ENCODE assay signal across 18 cellular contexts in genomic region chr10:30737931-30738391, GRCh38.
DNase-seq lines count a peak whose midpoint lies in the region; ATAC-seq, FAIRE-seq and TF ChIP-seq lines count a peak whose summit lies in the region.
"Had no signal": no experiment of that assay in that cellular context is flagged by ENCODE, and none has a peak within 500 bp of the region (broad histone marks: within the 10 kb centered on the region; RNA-seq: fewer than 3 reads in every experiment).

No MANE protein-coding gene starts in this region.

- H2AFZ ChIP-seq in endothelial cell of umbilical vein (ENCODE audit: low read depth, low read length) = no peak overlapping the region

- no peak for TF ChIP-seq EP300 in A549 (IDR thresholded peaks at IDR 0.05)

- in situ Hi-C loops in ACHN (cut with HindIII; ENCODE audit: low pct_ligation_motif_present, low pct_unique_long_range_greater_than_20kb, low sequenced_read_pairs) = no loop called here

- CTCF ChIA-PET in A549 (lab: Yijun Ruan, JAX) = interaction anchor here (1.1 to 3.5 kb wide), 2 partner anchors 11 to 35 kb away, joined by 3 to 19 read pairs; no protein-coding TSS in a partner anchor
- CTCF ChIA-PET in endothelial cell of umbilical vein (lab: Charles Lee) = no interaction called here

- no peak for ATAC-seq in A549
- no peak for ATAC-seq in GM18505 (IDR thresholded peaks at IDR 0.05; ENCODE audit: unreplicated experiment)
- peak; percentile 36 for ATAC-seq in HG02870 (IDR thresholded peaks at IDR 0.05; ENCODE audit: unreplicated experiment)
- ATAC-seq: WTC11 had no signal

- BruUV-seq in endothelial cell of umbilical vein (replicated peaks; lab: Mats Ljungman, UMichigan) = no TSS peak

- no peak overlapping the region for H3K9ac ChIP-seq in endothelial cell of umbilical vein (replicated peaks; ENCODE audit: extremely low read depth, insufficient read depth, low read length)

- H3K36me3 ChIP-seq in endothelial cell of umbilical vein (ENCODE audit: control insufficient read depth in 2 of 2, extremely low read depth in 1 of 2, insufficient read depth in 2 of 2, low read length in 2 of 2) = no peaks in the 10 kb centered on the region
- no peaks in the 10 kb centered on the region for H3K36me3 ChIP-seq in effector memory CD4-positive, alpha-beta T cell (ENCODE audit: control insufficient read depth, insufficient read depth, low read length)
- H3K36me3 ChIP-seq: gastrocnemius medialis, HAP-1, Peyer's patch, thyroid gland had no signal

- 96% methylated on average over 11 of the region's 11 CpGs for WGBS in A549 (ENCODE audit: missing lambda C conversion rate)

- H3K4me2 ChIP-seq in A549 (no peak overlapping the region), endothelial cell of umbilical vein (ENCODE audit: insufficient read depth, low read length) (no peak overlapping the region)

- peak overlapping the region; percentile 31 to 78; a peak in 5 of 6 replicates for H3K27ac ChIP-seq in A549
- no peak overlapping the region for H3K27ac ChIP-seq in endothelial cell of umbilical vein (ENCODE audit: insufficient read depth, low read depth, low read length)
- H3K27ac ChIP-seq in effector memory CD4-positive, alpha-beta T cell (ENCODE audit: insufficient read depth, low read length, poor library complexity, severe bottlenecking) = no peak overlapping the region
- H3K27ac ChIP-seq: gastrocnemius medialis, thyroid gland had no signal

- no peaks in the 10 kb centered on the region for H3K9me3 ChIP-seq in A549
- no peaks in the 10 kb centered on the region for H3K9me3 ChIP-seq in endothelial cell of umbilical vein (replicated peaks; ENCODE audit: control insufficient read depth, insufficient read depth, low read length)
- no peaks in the 10 kb centered on the region for H3K9me3 ChIP-seq in effector memory CD4-positive, alpha-beta T cell (ENCODE audit: control insufficient read depth, low read length)
- H3K9me3 ChIP-seq: gastrocnemius medialis, HAP-1, Peyer's patch, thyroid gland had no signal

- H3K9me1 ChIP-seq in endothelial cell of umbilical vein (replicated peaks; ENCODE audit: control insufficient read depth, extremely low read depth, insufficient read depth, low read length) = no peaks in the 10 kb centered on the region

- H3K4me1 ChIP-seq in A549 (peaks cover 14% of the 10 kb centered on the region), endothelial cell of umbilical vein (ENCODE audit: control insufficient read depth, extremely low read depth, insufficient read depth, low read length) (peaks cover 4% of the 10 kb centered on the region)
- no peaks in the 10 kb centered on the region for H3K4me1 ChIP-seq in effector memory CD4-positive, alpha-beta T cell (ENCODE audit: control insufficient read depth, insufficient read depth, low read length, poor library complexity, severe bottlenecking)
- H3K4me1 ChIP-seq: HAP-1, Peyer's patch, thyroid gland had no signal

- no peaks in the 10 kb centered on the region for H3K27me3 ChIP-seq in endothelial cell of umbilical vein (ENCODE audit: control insufficient read depth in 2 of 2, insufficient read depth in 2 of 2, low read length in 2 of 2)
- no peaks in the 10 kb centered on the region for H3K27me3 ChIP-seq in effector memory CD4-positive, alpha-beta T cell (replicated peaks; ENCODE audit: control insufficient read depth, insufficient read depth, low read length, poor library complexity, severe bottlenecking)
- H3K27me3 ChIP-seq: gastrocnemius medialis, Peyer's patch, thyroid gland had no signal

- no peak for TF ChIP-seq POLR2A in A549 (IDR thresholded peaks at IDR 0.05; ENCODE audit: low read length)
- TF ChIP-seq POLR2A in GM18505 (IDR thresholded peaks at IDR 0.05; ENCODE audit: borderline replicate concordance, extremely low read depth, insufficient read depth, insufficient read length) = peak; percentile 32
- no peak for TF ChIP-seq POLR2A in endothelial cell of umbilical vein (IDR thresholded peaks at IDR 0.05; ENCODE audit: low read depth, low read length)

- FAIRE-seq in A549 (lab: Jason Lieb, UNC) (no peak), endothelial cell of umbilical vein (lab: Jason Lieb, UNC) (peak; percentile 28)
- FAIRE-seq: endometrium had no signal

- POLR2A ChIA-PET in A549 (lab: Yijun Ruan, JAX) (no interaction called here), endothelial cell of umbilical vein (lab: Charles Lee) (no interaction called here)

- no peak for TF ChIP-seq RAD21 in A549 (conservative IDR thresholded peaks at IDR 0.05 in 1 of 2, IDR thresholded peaks at IDR 0.05 in 1 of 2)

- H3K79me2 ChIP-seq in endothelial cell of umbilical vein (ENCODE audit: control insufficient read depth, insufficient read depth, low read length) = no peaks in the 10 kb centered on the region

- TF ChIP-seq CTCF in A549 (IDR thresholded peaks at IDR 0.05) = no peak
- TF ChIP-seq CTCF in endothelial cell of umbilical vein (IDR thresholded peaks at IDR 0.05; ENCODE audit: extremely low read depth in 1 of 2, insufficient read depth in 1 of 2, low read depth in 1 of 2, low read length in 2 of 2) = no peak

- no peaks in the 10 kb centered on the region for H4K20me1 ChIP-seq in endothelial cell of umbilical vein (replicated peaks; ENCODE audit: control insufficient read depth, extremely low read depth, insufficient read depth, low read length)

- DNase-seq in A549 (ENCODE audit: low read depth in 1 of 2, low spot score in 1 of 2) (no peak), endothelial cell of umbilical vein (ENCODE audit: low read depth, low spot score) (no peak), ACHN (no peak), NCI-H2227 (lab: John Stamatoyannopoulos, UW; ENCODE audit: unreplicated experiment) (no peak)
- no peak for DNase-seq in effector memory CD4-positive, alpha-beta T cell
- no peak for DNase-seq in stimulated activated CD4-positive, alpha-beta T cell treated with anti-CD3 and anti-CD28 coated beads, Interleukin-12 subunit alpha, Interleukin-12 subunit beta, amount 100 ng/mL, for 4 hours
- DNase-seq: central memory CD4-positive, alpha-beta T cell; gastrocnemius medialis; naive B cell; NCI-H2081; SW 1271; thyroid gland had no signal

- intact Hi-C loops in endothelial cell of umbilical vein (cut with micrococcal nuclease) = loop anchor here (2.0 kb wide), 1 partner anchor 47 kb away; no protein-coding TSS in a partner anchor

- dilution Hi-C loops in endothelial cell of umbilical vein (cut with MboI; ENCODE audit: extremely low pct_ligation_motif_present, low sequenced_read_pairs) = no loop called here

- H3K4me3 ChIP-seq in A549 (no peak overlapping the region), endothelial cell of umbilical vein (replicated peaks in 1 of 3; ENCODE audit: insufficient read depth in 1 of 3, low read depth in 1 of 3, low read length in 3 of 3) (no peak overlapping the region)
- no peak overlapping the region for H3K4me3 ChIP-seq in effector memory CD4-positive, alpha-beta T cell (ENCODE audit: insufficient read depth, low read depth, low read length, poor library complexity, severe bottlenecking)
- H3K4me3 ChIP-seq: gastrocnemius medialis, HAP-1, Peyer's patch, thyroid gland had no signal

TF ChIP-seq in A549, 52 proteins besides CTCF, POLR2A, EP300 and RAD21:
- TF ChIP-seq RNF2 (IDR thresholded peaks at IDR 0.05; ENCODE audit: borderline replicate concordance, low read depth) (no peak), ZSCAN20 (CRISPR knock-in tag; IDR thresholded peaks at IDR 0.05) (no peak), CEBPB (IDR thresholded peaks at IDR 0.05) (no peak), CBX8 (IDR thresholded peaks at IDR 0.05) (no peak), TP53 (CRISPR knock-in tag; IDR thresholded peaks at IDR 0.05) (no peak), RARB (CRISPR knock-in tag; IDR thresholded peaks at IDR 0.05) (no peak), RCOR1 (IDR thresholded peaks at IDR 0.05; ENCODE audit: low read depth, low read length) (no peak), ZFP36 (IDR thresholded peaks at IDR 0.05; ENCODE audit: borderline replicate concordance, partially characterized antibody) (no peak), ZNF302 (CRISPR knock-in tag; IDR thresholded peaks at IDR 0.05) (no peak), NFE2L2 (conservative IDR thresholded peaks at IDR 0.05; ENCODE audit: low read length) (no peak), FOSB (CRISPR knock-in tag; IDR thresholded peaks at IDR 0.05) (no peak)

TF ChIP-seq in endothelial cell of umbilical vein, 7 proteins besides CTCF, POLR2A, EP300 and RAD21:
- no peak for TF ChIP-seq JUN (IDR thresholded peaks at IDR 0.05; ENCODE audit: borderline replicate concordance, insufficient read depth, insufficient read length, low read depth)
- TF ChIP-seq MAX (IDR thresholded peaks at IDR 0.05; ENCODE audit: insufficient read depth, insufficient read length) = no peak
- TF ChIP-seq EZH2 (IDR thresholded peaks at IDR 0.05; ENCODE audit: borderline replicate concordance, low read depth, low read length, severe bottlenecking) = no peak
- TF ChIP-seq POLR2AphosphoS5 (IDR thresholded peaks at IDR 0.05; ENCODE audit: insufficient read depth, low read depth, low read length) = no peak
- TF ChIP-seq FOS (IDR thresholded peaks at IDR 0.05; ENCODE audit: borderline replicate concordance, insufficient read depth, low read length) = no peak
- TF ChIP-seq GATA2 (IDR thresholded peaks at IDR 0.05; ENCODE audit: insufficient read depth, insufficient read length, low read depth, low read length) = no peak
- no peak for TF ChIP-seq MYC (IDR thresholded peaks at IDR 0.05; ENCODE audit: low read depth, low read length)
TF ChIP-seq in endothelial cell of umbilical vein: peak in this region for 0.

Comparison
In these comparisons a context has a peak if more than half of its experiments do, and no peak if none do; other contexts are left out.
1. H3K27ac ChIP-seq: peak in A549 (2 of 2); none in endothelial cell of umbilical vein (single experiment) and effector memory CD4-positive, alpha-beta T cell (single experiment).